In genomic region chr19:40717325-40717879, GRCh38 we compare ENCODE assay signal across 8 cellular contexts. TPM values are rescaled to one million over a fixed set of nuclear protein-coding genes. Genes with fewer than 3 reads are reported as not detected.
DNase-seq lines count a peak whose midpoint lies in the region; ATAC-seq and TF ChIP-seq lines count a peak whose summit lies in the region.

No MANE protein-coding gene starts in this region.

- peak overlapping the region; percentile 82 for H2AFZ ChIP-seq in IMR-90 (replicated peaks; ENCODE audit: low read length, poor library complexity)

- H3K4me3 ChIP-seq in CD8-positive, alpha-beta memory T cell (ENCODE audit: low read length), result peak overlapping the region; percentile 99
- H3K4me3 ChIP-seq in IMR-90 (ENCODE audit: insufficient read depth, low read depth, low read length) (peak overlapping the region; percentile 86), cardiac fibroblast (replicated peaks in 1 of 2; ENCODE audit: low read depth in 2 of 2, low read length in 2 of 2) (peak overlapping the region; percentile 61 to 92), mesodermal cell (ENCODE audit: extremely low read depth, insufficient read depth, low read length, poor library complexity, severe bottlenecking) (peak overlapping the region; percentile 76), aorta (ENCODE audit: low read length in 2 of 2) (peak overlapping the region; percentile 55 to 84)

- H2BK120ac ChIP-seq in IMR-90 (ENCODE audit: low read depth, low read length), result peak overlapping the region; percentile 49; the same call in 1 of the 2 replicates

- peaks cover 15% of the 10 kb centered on the region; the same call in 1 of the 2 replicates for H3K9me1 ChIP-seq in IMR-90 (ENCODE audit: insufficient read depth, low read length)

- BruUV-seq in IMR-90 (replicated peaks; lab: Mats Ljungman, UMichigan), result TSS peak; percentile 60

- peak overlapping the region; percentile 82 for H3K14ac ChIP-seq in IMR-90 (replicated peaks; ENCODE audit: low read depth, low read length)

- peak overlapping the region; percentile 97 for H3K9ac ChIP-seq in IMR-90 (ENCODE audit: low read depth, low read length)

- dilution Hi-C loops in IMR-90 (cut with HindIII; ENCODE audit: low sequenced_read_pairs, unreplicated experiment), result no loop called here

- TF ChIP-seq POLR2A in IMR-90 (IDR thresholded peaks at IDR 0.05; ENCODE audit: low read depth, low read length), result no peak; the same call in 1 of the 2 replicates

- no peaks in the 10 kb centered on the region for H3K9me3 ChIP-seq in CD8-positive, alpha-beta memory T cell (ENCODE audit: low read length)
- no peaks in the 10 kb centered on the region for H3K9me3 ChIP-seq in IMR-90 (ENCODE audit: control insufficient read depth, insufficient read depth, low read length)
- H3K9me3 ChIP-seq in mesodermal cell (ENCODE audit: control insufficient read depth, low read length), result no peaks in the 10 kb centered on the region
- no peaks in the 10 kb centered on the region for H3K9me3 ChIP-seq in aorta (ENCODE audit: control insufficient read depth, low read length)

- no peak for TF ChIP-seq CTCF in IMR-90 (conservative IDR thresholded peaks at IDR 0.05; ENCODE audit: low read depth, low read length)
- no peak for TF ChIP-seq CTCF in cardiac fibroblast (IDR thresholded peaks at IDR 0.05; ENCODE audit: low read depth, low read length)

- in situ Hi-C loops in IMR-90 (cut with MboI; ENCODE audit: low sequenced_read_pairs), result no loop called here

- H2AK9ac ChIP-seq in IMR-90 (replicated peaks; ENCODE audit: low read depth, low read length, poor library complexity), result peak overlapping the region; percentile 90

- peaks cover 16 to 68% of the 10 kb centered on the region in 2 experiments for H3K79me1 ChIP-seq in IMR-90 (ENCODE audit: low read depth in 1 of 2, low read length in 2 of 2)

- peaks cover 0 to 2% of the 10 kb centered on the region in 2 donors for H3K27me3 Mint-ChIP-seq in CD8-positive, alpha-beta memory T cell

- H3K4me3 Mint-ChIP-seq in CD8-positive, alpha-beta memory T cell, result peak overlapping the region; percentile 80 to 97 (median 89)

- H2BK20ac ChIP-seq in IMR-90 (ENCODE audit: low read depth, low read length), result no peak overlapping the region

- peak overlapping the region; percentile 55 to 70; a peak in 3 of 4 replicates for H4K8ac ChIP-seq in IMR-90 (ENCODE audit: low read depth in 2 of 2, low read length in 2 of 2)

- peak overlapping the region; percentile 86 for H2AK5ac ChIP-seq in IMR-90 (ENCODE audit: low read depth, low read length)

- peak overlapping the region; percentile 97 for H3K23ac ChIP-seq in IMR-90 (ENCODE audit: low read depth, low read length)

- TF ChIP-seq RAD21 in IMR-90 (IDR thresholded peaks at IDR 0.05; ENCODE audit: low read length), result no peak

- H4K91ac ChIP-seq in IMR-90 (ENCODE audit: insufficient read depth, low read depth, low read length), result peak overlapping the region; percentile 77

- H4K20me1 ChIP-seq in IMR-90 (ENCODE audit: insufficient read depth, low read length), result peaks cover 20% of the 10 kb centered on the region; the same call in 1 of the 2 replicates

- CTCF ChIA-PET in CD8-positive, alpha-beta memory T cell (lab: Charles Lee), result interaction anchor here (0.6 to 1.6 kb wide), 4 partner anchors 35 to 102 kb away, joined by 3 to 4 read pairs (median 4); no protein-coding TSS in a partner anchor
- CTCF ChIA-PET in IMR-90 (lab: Yijun Ruan, JAX), result interaction anchor here (0.9 kb wide), 1 partner anchor 28 kb away, joined by 4 read pairs; no protein-coding TSS in a partner anchor

- peaks cover 59% of the 10 kb centered on the region for H3K4me1 ChIP-seq in CD8-positive, alpha-beta memory T cell (ENCODE audit: insufficient read depth, low read length)
- H3K4me1 ChIP-seq in IMR-90 (ENCODE audit: control insufficient read depth, insufficient read depth, low read length) (peaks cover 11% of the 10 kb centered on the region), mesodermal cell (ENCODE audit: control insufficient read depth, insufficient read depth, low read length, poor library complexity, severe bottlenecking) (peaks cover 13% of the 10 kb centered on the region), aorta (ENCODE audit: control insufficient read depth in 1 of 2, insufficient read depth in 2 of 2, low read length in 2 of 2) (no peaks in the 10 kb centered on the region)

- peak overlapping the region; percentile 70 for H3K18ac ChIP-seq in IMR-90 (ENCODE audit: low read depth, low read length)

- no peak for ATAC-seq in IMR-90 (ENCODE audit: low read depth)
- ATAC-seq in aorta (ENCODE audit: low FRiP score), result no peak
- no peak for ATAC-seq in HG03520 (IDR thresholded peaks at IDR 0.05; ENCODE audit: unreplicated experiment)
- no peak for ATAC-seq in HG02642 (IDR thresholded peaks at IDR 0.05; ENCODE audit: poor library complexity, unreplicated experiment)

- POLR2A ChIA-PET in CD8-positive, alpha-beta memory T cell (lab: Charles Lee), result interaction anchor here (0.5 to 2.2 kb wide), 4 partner anchors 60 to 545 kb away, joined by 8 to 19 read pairs (median 8); partner anchors contain the start of genes EGLN2 and RAB4B
- POLR2A ChIA-PET in IMR-90 (lab: Charles Lee; ENCODE audit: unreplicated experiment), result no interaction called here

- 0% methylated on average over 13 of the region's 20 CpGs; no CpG with 5 or more reads in 1 of the 2 experiments for WGBS in IMR-90 (ENCODE audit: extremely low coverage in 2 of 2, insufficient read length in 1 of 2), 2 experiments
- WGBS in mesodermal cell (ENCODE audit: insufficient coverage in 2 of 2), 2 experiments, result 2 to 3% methylated on average over 16 to 17 of the region's 20 CpGs
- 0 to 1% methylated on average over 20 of the region's 20 CpGs for WGBS in aorta, 2 donors

- peaks cover 62 to 85% (median 78%) of the 10 kb centered on the region in 3 donors for H3K4me1 Mint-ChIP-seq in CD8-positive, alpha-beta memory T cell

- H3K27ac ChIP-seq in CD8-positive, alpha-beta memory T cell (ENCODE audit: low read depth, low read length), result peak overlapping the region; percentile 98
- H3K27ac ChIP-seq in IMR-90 (ENCODE audit: insufficient read depth, low read length), result peak overlapping the region; percentile 96
- peak overlapping the region; percentile 99 for H3K27ac ChIP-seq in mesodermal cell (ENCODE audit: low read depth, low read length, severe bottlenecking)
- H3K27ac ChIP-seq in aorta (ENCODE audit: low read depth in 1 of 2, low read length in 2 of 2), result peak overlapping the region; percentile 2 to 96

- peak overlapping the region; percentile 69 for H3K4ac ChIP-seq in IMR-90 (ENCODE audit: low read depth, low read length)

- H3K27me3 ChIP-seq in CD8-positive, alpha-beta memory T cell (ENCODE audit: insufficient read depth, low read length, poor library complexity, severe bottlenecking), result no peaks in the 10 kb centered on the region
- H3K27me3 ChIP-seq in IMR-90 (ENCODE audit: control insufficient read depth, insufficient read depth, low read length), result no peaks in the 10 kb centered on the region
- no peaks in the 10 kb centered on the region for H3K27me3 ChIP-seq in aorta (ENCODE audit: control insufficient read depth in 1 of 2, insufficient read depth in 2 of 2, low read length in 1 of 2)

- peak overlapping the region; percentile 84 for H4K5ac ChIP-seq in IMR-90 (ENCODE audit: low read depth, low read length)

- DNase-seq in CD8-positive, alpha-beta memory T cell, result no peak
- no peak for DNase-seq in IMR-90
- no peak for DNase-seq in cardiac fibroblast (ENCODE audit: low read depth in 2 of 2)
- peak in 1 of 2 donors; percentile 56 for DNase-seq in aorta
- no peak for DNase-seq in stimulated activated CD4-positive, alpha-beta T cell treated with anti-CD3 and anti-CD28 coated beads, Interleukin-12 subunit alpha, Interleukin-12 subunit beta, amount 100 ng/mL, for 4 hours

- peaks cover 0 to 36% (median 7%) of the 10 kb centered on the region in 3 donors for H3K36me3 Mint-ChIP-seq in CD8-positive, alpha-beta memory T cell

- peak overlapping the region; percentile 79 for H3K56ac ChIP-seq in IMR-90 (ENCODE audit: extremely low read depth, insufficient read depth, low read length)

- no peaks in the 10 kb centered on the region for H3K9me3 Mint-ChIP-seq in CD8-positive, alpha-beta memory T cell

- H3K36me3 ChIP-seq in CD8-positive, alpha-beta memory T cell (ENCODE audit: insufficient read depth, low read length), result no peaks in the 10 kb centered on the region
- H3K36me3 ChIP-seq in IMR-90 (ENCODE audit: control insufficient read depth, insufficient read depth, low read length) (peaks cover 9% of the 10 kb centered on the region; the same call in 1 of the 2 replicates), mesodermal cell (ENCODE audit: control insufficient read depth, insufficient read depth, low read length) (peaks cover 20% of the 10 kb centered on the region), aorta (ENCODE audit: control insufficient read depth in 1 of 2, insufficient read depth in 2 of 2, low read length in 1 of 2) (no peaks in the 10 kb centered on the region)

- peak overlapping the region; percentile 19; the same call in 1 of the 3 replicates for H2BK15ac ChIP-seq in IMR-90 (ENCODE audit: low read depth, low read length)

- H3K27ac Mint-ChIP-seq in CD8-positive, alpha-beta memory T cell, result peak overlapping the region in 6 of 8 donors; percentile 75 to 88 (median 82)

- peak overlapping the region; percentile 91 for H3K4me2 ChIP-seq in IMR-90 (ENCODE audit: low read depth, low read length)

- peak overlapping the region; percentile 83 for H2BK5ac ChIP-seq in IMR-90 (ENCODE audit: low read depth, low read length, poor library complexity, severe bottlenecking)

- intact Hi-C loops in IMR-90 (cut with micrococcal nuclease), result loop anchor here (2.0 to 5.0 kb wide), 2 partner anchors 33 to 80 kb away; partner anchors contain the start of genes ACTMAP, EGLN2 and SNRPA
- intact Hi-C loops in aorta (cut with DNase I), result loop anchor here in 1 of 2 donors (2.0 to 5.0 kb wide), 3 partner anchors 33 to 80 kb away; partner anchors contain the start of genes ACTMAP, EGLN2 and SNRPA

RNA-seq across cellular contexts. Expression of gene ITPKC, which starts 0.5 kb away (rescaled TPM):
- 1 to 10 TPM; 5.5 to 5.7 TPM for total RNA-seq in CD8-positive, alpha-beta memory T cell
- polyA plus RNA-seq in CD8-positive, alpha-beta memory T cell, result 8.9 TPM
- 7.7 and 8.6 TPM in 2 replicates for total RNA-seq in IMR-90 (2012; rRNA removed)
- polyA plus RNA-seq in IMR-90 (2012; rRNA removed), result 8.6 and 9.4 TPM in 2 replicates
- 6.5 and 8.3 TPM in 2 replicates for polyA plus RNA-seq in IMR-90 (2012; cell fraction: cytosol; rRNA removed)
- polyA plus RNA-seq in IMR-90 (2012; cell fraction: nucleus; rRNA removed; ENCODE audit: low replicate concordance), result 6.8 and 11.6 TPM in 2 replicates
- 11.5 TPM for polyA plus RNA-seq in mesodermal cell (2013, experiment 1 of 2)
- 9.0 TPM for polyA plus RNA-seq in mesodermal cell (2013, experiment 2 of 2)
- total RNA-seq in aorta, result 10 to 100 TPM; 23.9 to 25.7 TPM
- 10 to 100 TPM; 11.1 to 13.8 TPM for polyA plus RNA-seq in aorta

RNA-seq across cellular contexts. Expression of gene COQ8B, which starts 0.7 kb away (rescaled TPM):
- total RNA-seq in CD8-positive, alpha-beta memory T cell, result 10 to 100 TPM; 20.6 to 25.7 TPM
- polyA plus RNA-seq in CD8-positive, alpha-beta memory T cell, result 17.3 TPM
- total RNA-seq in IMR-90 (2012; rRNA removed), result 14.2 and 14.9 TPM in 2 replicates
- 23.2 and 23.5 TPM in 2 replicates for polyA plus RNA-seq in IMR-90 (2012; rRNA removed)
- 12.9 and 22.5 TPM in 2 replicates for polyA plus RNA-seq in IMR-90 (2012; cell fraction: cytosol; rRNA removed)
- polyA plus RNA-seq in IMR-90 (2012; cell fraction: nucleus; rRNA removed; ENCODE audit: low replicate concordance), result 64.0 and 115 TPM in 2 replicates
- 28.6 TPM for polyA plus RNA-seq in mesodermal cell (2013, experiment 1 of 2)
- 31.7 TPM for polyA plus RNA-seq in mesodermal cell (2013, experiment 2 of 2)
- total RNA-seq in aorta, result 10 to 100 TPM; 26.2 to 39.3 TPM
- 10 to 100 TPM; 20.5 to 79.8 TPM for polyA plus RNA-seq in aorta

RNA-seq across cellular contexts. Expression of gene NUMBL, which starts 27.0 kb away (rescaled TPM):
- 10 to 100 TPM; 13.6 to 13.7 TPM for total RNA-seq in CD8-positive, alpha-beta memory T cell
- polyA plus RNA-seq in CD8-positive, alpha-beta memory T cell, result 1.1 TPM
- total RNA-seq in IMR-90 (2012; rRNA removed), result 6.3 and 6.9 TPM in 2 replicates
- polyA plus RNA-seq in IMR-90 (2012; rRNA removed), result 29.0 and 29.8 TPM in 2 replicates
- polyA plus RNA-seq in IMR-90 (2012; cell fraction: cytosol; rRNA removed), result 45.8 and 88.1 TPM in 2 replicates
- 107 and 168 TPM in 2 replicates for polyA plus RNA-seq in IMR-90 (2012; cell fraction: nucleus; rRNA removed; ENCODE audit: low replicate concordance)
- polyA plus RNA-seq in mesodermal cell (2013, experiment 1 of 2), result 28.6 TPM
- polyA plus RNA-seq in mesodermal cell (2013, experiment 2 of 2), result 28.4 TPM
- 10 to 100 TPM; 51.7 to 95.4 TPM for total RNA-seq in aorta
- polyA plus RNA-seq in aorta, result 10 to 100 TPM in 1 of 2 donors, 1 to 10 TPM in 1; 9.8 to 70.2 TPM

RNA-seq across cellular contexts. Expression of gene ACTMAP, which starts 32.9 kb away (rescaled TPM):
- 10 to 100 TPM; 10.3 to 10.6 TPM for total RNA-seq in CD8-positive, alpha-beta memory T cell
- 2.9 TPM for polyA plus RNA-seq in CD8-positive, alpha-beta memory T cell
- total RNA-seq in IMR-90 (2012; rRNA removed), result 0.28 and 0.54 TPM in 2 replicates
- polyA plus RNA-seq in IMR-90 (2012; rRNA removed), result 4.9 and 5.4 TPM in 2 replicates
- polyA plus RNA-seq in IMR-90 (2012; cell fraction: cytosol; rRNA removed), result 4.2 and 5.8 TPM in 2 replicates
- polyA plus RNA-seq in IMR-90 (2012; cell fraction: nucleus; rRNA removed; ENCODE audit: low replicate concordance), result 6.8 and 12.2 TPM in 2 replicates
- polyA plus RNA-seq in mesodermal cell (2013, experiment 1 of 2), result 17.0 TPM
- 18.0 TPM for polyA plus RNA-seq in mesodermal cell (2013, experiment 2 of 2)
- total RNA-seq in aorta, result 1 to 10 TPM; 4.2 to 6.1 TPM
- polyA plus RNA-seq in aorta, result 1 to 10 TPM in 1 of 2 donors, under 1 TPM in 1; 0.88 to 3.2 TPM

RNA-seq across cellular contexts. Expression of gene SNRPA, which starts 33.6 kb away (rescaled TPM):
- 100 to 1,000 TPM; 202 TPM for total RNA-seq in CD8-positive, alpha-beta memory T cell
- polyA plus RNA-seq in CD8-positive, alpha-beta memory T cell, result 89.5 TPM
- total RNA-seq in IMR-90 (2012; rRNA removed), result 28.3 and 30.3 TPM in 2 replicates
- 81.3 and 158 TPM in 2 replicates for polyA plus RNA-seq in IMR-90 (2012; rRNA removed)
- polyA plus RNA-seq in IMR-90 (2012; cell fraction: cytosol; rRNA removed), result 89.7 and 101 TPM in 2 replicates
- 76.5 and 101 TPM in 2 replicates for polyA plus RNA-seq in IMR-90 (2012; cell fraction: nucleus; rRNA removed; ENCODE audit: low replicate concordance)
- 157 TPM for polyA plus RNA-seq in mesodermal cell (2013, experiment 1 of 2)
- 138 TPM for polyA plus RNA-seq in mesodermal cell (2013, experiment 2 of 2)
- total RNA-seq in aorta, result 10 to 100 TPM; 40.5 to 47.2 TPM
- polyA plus RNA-seq in aorta, result 10 to 100 TPM; 26.7 to 49.1 TPM

Comparison
In these comparisons a context has a peak if more than half of its experiments do, and no peak if none do; other contexts are left out.
1. H3K27ac ChIP-seq: peak in every context shown above with its lines; median percentile 99 in mesodermal cell; 98 in CD8-positive, alpha-beta memory T cell; 96 in IMR-90; 49 in aorta.